ENCODE assay signal across 19 cellular contexts in the genomic region with DNA sequence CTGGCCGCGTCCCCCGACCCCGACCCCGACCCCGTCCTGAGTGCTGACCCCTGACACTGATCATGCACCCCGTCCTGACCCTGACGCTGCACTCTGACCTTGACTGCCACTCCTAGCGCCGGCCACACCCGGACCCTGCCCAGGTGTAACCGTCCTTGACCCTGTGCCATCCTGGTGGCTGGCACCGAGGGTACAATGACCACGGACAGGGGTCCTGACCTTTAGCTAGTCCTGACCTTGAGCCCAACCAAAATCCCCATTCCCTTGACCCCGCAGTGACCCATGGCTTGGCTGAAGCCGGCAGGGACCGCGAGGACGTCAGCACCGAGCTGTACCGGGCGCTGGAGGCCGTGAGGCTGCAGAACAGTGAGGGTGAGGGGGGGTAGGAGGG. TPM values are rescaled to one million over a fixed set of nuclear protein-coding genes. Genes with fewer than 3 reads are reported as not detected.
A peak's percentile ranks its signal among the peaks of the same experiment; 100 is the strongest.
DNase-seq lines count a peak whose midpoint lies in the region; ATAC-seq, FAIRE-seq and TF ChIP-seq lines count a peak whose summit lies in the region.
"Had no signal": no experiment of that assay in that cellular context is flagged by ENCODE, and none has a peak within 500 bp of the region (broad histone marks: within the 10 kb centered on the region; RNA-seq: fewer than 3 reads in every experiment).

No MANE protein-coding gene starts in this region.

- H3K79me1 ChIP-seq in neuronal stem cell (ENCODE audit: low read depth, low read length): peaks cover 4% of the 10 kb centered on the region

- H3K36me3 Mint-ChIP-seq in CD4-positive, CD25-positive, alpha-beta regulatory T cell: no peaks in the 10 kb centered on the region
- H3K36me3 Mint-ChIP-seq in T-cell: no peaks in the 10 kb centered on the region

- H3K14ac ChIP-seq in neuronal stem cell (ENCODE audit: low read length): peak overlapping the region; percentile 71

- peak overlapping the region; percentile 62 for H3K4me2 ChIP-seq in neuronal stem cell (ENCODE audit: insufficient read depth, low read length, poor library complexity, severe bottlenecking)

- H3K18ac ChIP-seq in neuronal stem cell (ENCODE audit: low read length): peak overlapping the region; percentile 83

- H3K9me3 ChIP-seq in CD4-positive, CD25-positive, alpha-beta regulatory T cell (ENCODE audit: control insufficient read depth in 2 of 2, low read length in 2 of 2): peaks cover 0 to 4% of the 10 kb centered on the region in 2 experiments
- H3K9me3 ChIP-seq in iPS-18a (ENCODE audit: control insufficient read depth, low read depth, low read length) (no peaks in the 10 kb centered on the region), neuronal stem cell (replicated peaks in 1 of 2; ENCODE audit: control insufficient read depth in 2 of 2, insufficient read depth in 1 of 2, low read depth in 1 of 2, low read length in 2 of 2) (peaks cover 5 to 8% of the 10 kb centered on the region in 2 donors)

- TF ChIP-seq POLR2A in GM12892 (IDR thresholded peaks at IDR 0.05; ENCODE audit: low read depth, low read length): no peak

- peaks cover 7% of the 10 kb centered on the region for H3K4me1 ChIP-seq in CD4-positive, CD25-positive, alpha-beta regulatory T cell (ENCODE audit: control insufficient read depth, insufficient read depth, low read length, poor library complexity, severe bottlenecking)
- H3K4me1 ChIP-seq in iPS-18a (ENCODE audit: control insufficient read depth, low read depth, low read length) (peaks cover 7% of the 10 kb centered on the region), neuronal stem cell (ENCODE audit: control insufficient read depth in 2 of 2, insufficient read depth in 1 of 2, low read depth in 1 of 2, low read length in 2 of 2) (peaks cover 0 to 13% of the 10 kb centered on the region in 2 donors)

- H2AK5ac ChIP-seq in neuronal stem cell (ENCODE audit: low read depth, low read length): peak overlapping the region; percentile 75

- peaks cover 58% of the 10 kb centered on the region for H3K27me3 Mint-ChIP-seq in CD4-positive, CD25-positive, alpha-beta regulatory T cell
- H3K27me3 Mint-ChIP-seq in T-cell: peaks cover 15 to 42% of the 10 kb centered on the region in 2 donors

- H3K4me3 Mint-ChIP-seq in CD4-positive, CD25-positive, alpha-beta regulatory T cell: peak overlapping the region in 3 of 4 donors; percentile 43 to 62 (median 58)
- H3K4me3 Mint-ChIP-seq in T-cell: peak overlapping the region; percentile 47 to 74 (median 63)
- H3K4me3 Mint-ChIP-seq: stimulated activated naive CD8-positive, alpha-beta T cell treated with anti-CD3 and anti-CD28 coated beads, Interleukin-15, Interleukin-2, amounts not matched to agents 100 ng/mL and 50 ng/mL, for 24 hours had no signal

- ATAC-seq in CD4-positive, CD25-positive, alpha-beta regulatory T cell (ENCODE audit: low read depth in 2 of 2): no peak
- ATAC-seq in T-cell (replicated peaks in 1 of 4) (peak in 2 of 4 experiments; percentile 22 to 25), HG02970 (IDR thresholded peaks at IDR 0.05; ENCODE audit: low FRiP score, unreplicated experiment) (no peak), left lobe of liver (no peak), GM19455 (IDR thresholded peaks at IDR 0.05; ENCODE audit: unreplicated experiment) (no peak)

- peaks cover 4% of the 10 kb centered on the region for H3K27me3 ChIP-seq in CD4-positive, CD25-positive, alpha-beta regulatory T cell (ENCODE audit: control insufficient read depth, insufficient read depth, low read length)
- peaks cover 60% of the 10 kb centered on the region for H3K27me3 ChIP-seq in iPS-18a (ENCODE audit: control insufficient read depth, insufficient read depth, low read length)
- peaks cover 16 to 54% (median 40%) of the 10 kb centered on the region in 3 experiments for H3K27me3 ChIP-seq in neuronal stem cell (ENCODE audit: control insufficient read depth in 3 of 3, insufficient read depth in 3 of 3, low read depth in 1 of 3, low read length in 3 of 3)

- H3K36me3 ChIP-seq in CD4-positive, CD25-positive, alpha-beta regulatory T cell (ENCODE audit: control insufficient read depth, insufficient read depth, low read length): no peaks in the 10 kb centered on the region
- no peaks in the 10 kb centered on the region for H3K36me3 ChIP-seq in iPS-18a (ENCODE audit: control insufficient read depth, low read depth, low read length)
- H3K36me3 ChIP-seq in neuronal stem cell (replicated peaks in 1 of 2; ENCODE audit: control insufficient read depth in 2 of 2, insufficient read depth in 2 of 2, low read length in 2 of 2): no peaks in the 10 kb centered on the region

- no peak overlapping the region for H2BK5ac ChIP-seq in neuronal stem cell (ENCODE audit: low read length)

- no peak for FAIRE-seq in GM12892 (lab: Jason Lieb, UNC)
- FAIRE-seq: D721Med had no signal

- no peak for DNase-seq in CD4-positive, CD25-positive, alpha-beta regulatory T cell
- no peak for DNase-seq in T-cell
- DNase-seq in neuronal stem cell (ENCODE audit: low spot score): no peak
- no peak for DNase-seq in GM12892 (ENCODE audit: insufficient read length)
- DNase-seq in left lobe of liver (ENCODE audit: low spot score): no peak
- DNase-seq: effector memory CD8-positive, alpha-beta T cell; midbrain; NCI-H226; NK-92 treated with Interleukin-12 subunit alpha and Interleukin-12 subunit beta, amount 100 ng/mL, for 24 hours; Right ventricle myocardium superior had no signal

- no peak overlapping the region for H3K4ac ChIP-seq in neuronal stem cell (ENCODE audit: low read length)

- H3K23ac ChIP-seq in neuronal stem cell (ENCODE audit: low read depth, low read length, poor library complexity): peak overlapping the region; percentile 95

- H3K9ac ChIP-seq in iPS-18a (ENCODE audit: low read length) (no peak overlapping the region), neuronal stem cell (ENCODE audit: low read depth, low read length, poor library complexity) (no peak overlapping the region)

- H3K4me3 ChIP-seq in CD4-positive, CD25-positive, alpha-beta regulatory T cell (ENCODE audit: low read depth, low read length): no peak overlapping the region
- H3K4me3 ChIP-seq in iPS-18a (ENCODE audit: low read length) (peak overlapping the region; percentile 46), neuronal stem cell (ENCODE audit: low read length in 2 of 2) (peak overlapping the region in 1 of 2 donors; percentile 37)

- CTCF ChIA-PET in T-cell (lab: Charles Lee): interaction anchor here in 1 of 2 donors (0.6 kb wide), 1 partner anchor 89 kb away, joined by 4 read pairs; no protein-coding TSS in a partner anchor

- WGBS in neuronal stem cell (ENCODE audit: extremely low coverage in 2 of 2, insufficient read length in 2 of 2, insufficient replicate concordance in 1 of 2), 2 donors: no CpG with 5 or more reads among the region's 23 CpGs

- H3K27ac Mint-ChIP-seq in CD4-positive, CD25-positive, alpha-beta regulatory T cell: no peak overlapping the region
- no peak overlapping the region for H3K27ac Mint-ChIP-seq in T-cell
- H3K27ac Mint-ChIP-seq: activated naive CD4-positive, alpha-beta T cell treated with anti-CD3 and anti-CD28 coated beads, Interleukin-2, amount 50 U/mL, for 72 hours; effector memory CD8-positive, alpha-beta T cell; stimulated activated naive CD8-positive, alpha-beta T cell treated with anti-CD3 and anti-CD28 coated beads, Interleukin-15, Interleukin-2, amounts not matched to agents 100 ng/mL and 50 ng/mL, for 24 hours had no signal

- H2BK12ac ChIP-seq in neuronal stem cell (ENCODE audit: low read length): no peak overlapping the region

- POLR2A ChIA-PET in T-cell (lab: Charles Lee): no interaction called here

- H2AFZ ChIP-seq in neuronal stem cell (ENCODE audit: low read length): no peak overlapping the region

- H3K9me3 Mint-ChIP-seq in CD4-positive, CD25-positive, alpha-beta regulatory T cell: peaks cover 0 to 5% (median 2%) of the 10 kb centered on the region in 7 donors
- H3K9me3 Mint-ChIP-seq in T-cell: peaks cover 0 to 7% (median 4%) of the 10 kb centered on the region in 3 donors
- H3K9me3 Mint-ChIP-seq: stimulated activated naive CD8-positive, alpha-beta T cell treated with anti-CD3 and anti-CD28 coated beads, Interleukin-15, Interleukin-2, amounts not matched to agents 100 ng/mL and 50 ng/mL, for 24 hours had no signal

- H3K4me1 Mint-ChIP-seq in CD4-positive, CD25-positive, alpha-beta regulatory T cell: peaks cover 0 to 13% (median 0%) of the 10 kb centered on the region in 4 donors
- H3K4me1 Mint-ChIP-seq in T-cell: peaks cover 5 to 13% (median 8%) of the 10 kb centered on the region in 3 donors

- no peak overlapping the region for H2BK15ac ChIP-seq in neuronal stem cell (ENCODE audit: low read length)

- H4K91ac ChIP-seq in neuronal stem cell (ENCODE audit: low read depth, low read length, poor library complexity): no peak overlapping the region

- H3K27ac ChIP-seq in CD4-positive, CD25-positive, alpha-beta regulatory T cell (ENCODE audit: insufficient read depth, low read length, poor library complexity, severe bottlenecking): no peak overlapping the region
- H3K27ac ChIP-seq in iPS-18a (ENCODE audit: low read length) (no peak overlapping the region), neuronal stem cell (replicated peaks; ENCODE audit: low read length) (no peak overlapping the region)

- H4K8ac ChIP-seq in neuronal stem cell (ENCODE audit: low read depth, low read length): no peak overlapping the region

- peak overlapping the region; percentile 31 for H2BK120ac ChIP-seq in neuronal stem cell (ENCODE audit: low read depth, low read length)

RNA-seq across cellular contexts. Expression of a gene that starts 25.9 kb away (rescaled TPM):
- total RNA-seq in CD4-positive, CD25-positive, alpha-beta regulatory T cell: not detected
- polyA plus RNA-seq in CD4-positive, CD25-positive, alpha-beta regulatory T cell: under 1 TPM in 1 of 4 donors, not detected in 3; 0.53 TPM
- under 1 TPM in 2 of 5 donors, not detected in 3; 0.20 to 0.30 TPM for total RNA-seq in T-cell
- polyA plus RNA-seq in neuronal stem cell (2013, experiment 1 of 2): not detected
- not detected for polyA plus RNA-seq in neuronal stem cell (2013, experiment 2 of 2)
- polyA plus RNA-seq in GM12892 (2012; ENCODE audit: missing spikeins): 0.25 TPM
- total RNA-seq in left lobe of liver: 13.2 TPM
- total RNA-seq: activated naive CD4-positive, alpha-beta T cell treated with anti-CD3 and anti-CD28 coated beads, Interleukin-2, amount 50 U/mL, for 72 hours; osteoblast; Right ventricle myocardium superior; skeletal muscle tissue; urinary bladder had no signal
- polyA plus RNA-seq: urinary bladder had no signal

RNA-seq across cellular contexts. Expression of a gene that starts 41.1 kb away (rescaled TPM):
- total RNA-seq in CD4-positive, CD25-positive, alpha-beta regulatory T cell: 10.2 TPM
- 1 to 10 TPM; 1.9 to 3.0 (median 2.2) TPM for polyA plus RNA-seq in CD4-positive, CD25-positive, alpha-beta regulatory T cell
- total RNA-seq in T-cell: 10 to 100 TPM in 4 of 5 donors, 1 to 10 TPM in 1; 9.6 to 15.1 (median 13.7) TPM
- 7.4 TPM for polyA plus RNA-seq in neuronal stem cell (2013, experiment 1 of 2)
- 7.5 TPM for polyA plus RNA-seq in neuronal stem cell (2013, experiment 2 of 2)
- polyA plus RNA-seq in GM12892 (2012; ENCODE audit: missing spikeins): 7.0 TPM
- total RNA-seq in left lobe of liver: 4.8 TPM

RNA-seq across cellular contexts. Expression of a gene that starts 41.6 kb away (rescaled TPM):
- total RNA-seq in CD4-positive, CD25-positive, alpha-beta regulatory T cell: not detected
- not detected for polyA plus RNA-seq in CD4-positive, CD25-positive, alpha-beta regulatory T cell
- total RNA-seq in T-cell (under 1 TPM in 1 of 5 donors, not detected in 4; 0.07 TPM), left lobe of liver (1.2 TPM)
- polyA plus RNA-seq in neuronal stem cell (2013, experiment 1 of 2): not detected
- not detected for polyA plus RNA-seq in neuronal stem cell (2013, experiment 2 of 2)
- 0.23 TPM for polyA plus RNA-seq in GM12892 (2012; ENCODE audit: missing spikeins)
- total RNA-seq: activated naive CD4-positive, alpha-beta T cell treated with anti-CD3 and anti-CD28 coated beads, Interleukin-2, amount 50 U/mL, for 72 hours; osteoblast had no signal

RNA-seq across cellular contexts. Expression of a gene that starts 57.0 kb away (rescaled TPM):
- total RNA-seq in CD4-positive, CD25-positive, alpha-beta regulatory T cell: not detected
- polyA plus RNA-seq in CD4-positive, CD25-positive, alpha-beta regulatory T cell: not detected
- total RNA-seq in T-cell (not detected), left lobe of liver (34.3 TPM)
- not detected for polyA plus RNA-seq in neuronal stem cell (2013, experiment 1 of 2)
- polyA plus RNA-seq in neuronal stem cell (2013, experiment 2 of 2): not detected
- 0.25 TPM for polyA plus RNA-seq in GM12892 (2012; ENCODE audit: missing spikeins)
- total RNA-seq: activated naive CD4-positive, alpha-beta T cell treated with anti-CD3 and anti-CD28 coated beads, Interleukin-2, amount 50 U/mL, for 72 hours; osteoblast had no signal

Comparison
In these comparisons a context has a peak if more than half of its experiments do, and no peak if none do; other contexts are left out.
1. RNA of a gene that starts 25.9 kb away (total RNA-seq): 13.2 TPM in left lobe of liver (single experiment); 0.20 to 0.30 TPM in T-cell and not detected in CD4-positive, CD25-positive, alpha-beta regulatory T cell (single experiment); every median in the first group is over 10 times any median in the second.